ENCODE assay signal across 9 cellular contexts in genomic region chr1:183306317-183307042, GRCh38.
A peak's percentile ranks its signal among the peaks of the same experiment; 100 is the strongest.
DNase-seq lines count a peak whose midpoint lies in the region; ATAC-seq, FAIRE-seq and TF ChIP-seq lines count a peak whose summit lies in the region.
"Had no signal": no experiment of that assay in that cellular context is flagged by ENCODE, and none has a peak within 500 bp of the region (broad histone marks: within the 10 kb centered on the region; RNA-seq: fewer than 3 reads in every experiment).

No MANE protein-coding gene starts in this region.

- H4K91ac ChIP-seq in H9 (ENCODE audit: insufficient read length, low read depth, low read length), result no peak overlapping the region

- intact Hi-C loops in CD4-positive, alpha-beta T cell (cut with DNase I, micrococcal nuclease), result no loop called here

- H2BK120ac ChIP-seq in H9 (ENCODE audit: low read depth, low read length, poor library complexity, severe bottlenecking), result no peak overlapping the region

- ATAC-seq in CD4-positive, alpha-beta T cell (ENCODE audit: poor library complexity), result no peak

- no peak overlapping the region for H3K4ac ChIP-seq in H9 (ENCODE audit: low read depth, low read length)

- H3K27me3 ChIP-seq in CD4-positive, alpha-beta T cell (ENCODE audit: control insufficient read depth, insufficient read depth, low read length), result peaks cover 5% of the 10 kb centered on the region
- no peaks in the 10 kb centered on the region for H3K27me3 ChIP-seq in H9 (ENCODE audit: insufficient read depth, low read length)
- no peaks in the 10 kb centered on the region for H3K27me3 ChIP-seq in kidney epithelial cell (ENCODE audit: control insufficient read depth, insufficient read depth, low read length)

- TF ChIP-seq CTCF in CD4-positive, alpha-beta T cell (IDR thresholded peaks at IDR 0.05), result peak; percentile 21
- peak; percentile 72 for TF ChIP-seq CTCF in H9 (conservative IDR thresholded peaks at IDR 0.05)
- TF ChIP-seq CTCF in kidney epithelial cell (IDR thresholded peaks at IDR 0.05; ENCODE audit: insufficient read depth, low read length, poor library complexity, severe bottlenecking), result peak; percentile 38

- in situ Hi-C loops in SK-MEL-5 (cut with HindIII; ENCODE audit: low pct_unique_long_range_greater_than_20kb, low sequenced_read_pairs), result no loop called here

- no peak overlapping the region for H2BK15ac ChIP-seq in H9 (ENCODE audit: low read depth, low read length)

- POLR2A ChIA-PET in CD4-positive, alpha-beta T cell (lab: Charles Lee), result no interaction called here

- no peaks in the 10 kb centered on the region for H3K23me2 ChIP-seq in H9 (ENCODE audit: insufficient read length, low read depth, low read length, poor library complexity, severe bottlenecking)

- no peak overlapping the region for H2BK5ac ChIP-seq in H9 (ENCODE audit: insufficient read length, low read length)

- no peak overlapping the region for H3K23ac ChIP-seq in H9 (ENCODE audit: insufficient read length, low read depth, low read length)

- H2AFZ ChIP-seq in H9 (ENCODE audit: low read length), result no peak overlapping the region

- no CpG with 5 or more reads among the region's 5 CpGs for WGBS in H9 (ENCODE audit: extremely low coverage, insufficient read length, low lambda C conversion rate)

- no peak overlapping the region for H3K27ac Mint-ChIP-seq in CD4-positive, alpha-beta T cell
- H3K27ac Mint-ChIP-seq in H9, result 0 out of 7 replicates have a peak overlapping the region, but pooled peaks of 1 of the 3 experiments have one; percentile 10

- H3K4me1 ChIP-seq in H9 (ENCODE audit: insufficient read depth, low read length), result peaks cover 14% of the 10 kb centered on the region; the same call in 1 of the 2 replicates

- H2BK12ac ChIP-seq in H9 (ENCODE audit: insufficient read length, low read depth, low read length), result no peak overlapping the region

- no peaks in the 10 kb centered on the region for H4K20me1 ChIP-seq in H9 (ENCODE audit: control insufficient read depth, insufficient read depth, insufficient read length)

- no peak overlapping the region for H3K14ac ChIP-seq in H9 (ENCODE audit: insufficient read depth, low read length)

- no peak for DNase-seq in CD4-positive, alpha-beta T cell
- DNase-seq in H9 (no peak), SK-MEL-5 (ENCODE audit: low read depth, low spot score) (peak; percentile 34), kidney epithelial cell (ENCODE audit: low read depth) (no peak), occipital lobe (lab: John Stamatoyannopoulos, UW) (no peak), frontal cortex (ENCODE audit: low spot score in 2 of 2) (no peak), mesenteric fat pad (ENCODE audit: low spot score) (no peak)
- DNase-seq in activated effector memory CD4-positive, alpha-beta T cell treated with anti-CD3 and anti-CD28 coated beads, Interleukin-2, amount 50 U/mL, for 16 hours, result no peak
- DNase-seq: NCI-H1417 treated with DMSO at 0.1 percent for 48 hours had no signal

- H3K4me3 Mint-ChIP-seq in CD4-positive, alpha-beta T cell, result no peak overlapping the region
- no peak overlapping the region for H3K4me3 Mint-ChIP-seq in H9

- no peak overlapping the region for H3K18ac ChIP-seq in H9 (ENCODE audit: insufficient read length, low read depth, low read length)

- no peak for FAIRE-seq in frontal cortex (lab: Jason Lieb, UNC)

- no peaks in the 10 kb centered on the region for H3K79me1 ChIP-seq in H9 (ENCODE audit: insufficient read depth, low read depth, low read length, poor library complexity, severe bottlenecking)

- H2AK5ac ChIP-seq in H9 (ENCODE audit: insufficient read length, low read length), result no peak overlapping the region

- no peak overlapping the region for H3K4me2 ChIP-seq in H9 (ENCODE audit: insufficient read depth, insufficient read length, low read length)

- no peaks in the 10 kb centered on the region for H3K4me1 Mint-ChIP-seq in CD4-positive, alpha-beta T cell (ENCODE audit: low read depth)
- peaks cover 34 to 44% of the 10 kb centered on the region in 2 experiments for H3K4me1 Mint-ChIP-seq in H9

- H2BK20ac ChIP-seq in H9 (ENCODE audit: low read depth, low read length, poor library complexity, severe bottlenecking), result no peak overlapping the region

- no peak overlapping the region for H3K9ac ChIP-seq in H9 (ENCODE audit: extremely low read depth, insufficient read length, low read length)

- no peak overlapping the region for H4K5ac ChIP-seq in H9 (ENCODE audit: insufficient read length, low read depth, low read length)

- H3K4me3 ChIP-seq in kidney epithelial cell (ENCODE audit: low read depth, low read length), result no peak overlapping the region

- H3K27ac ChIP-seq in CD4-positive, alpha-beta T cell (ENCODE audit: low read depth, low read length), result no peak overlapping the region
- H3K27ac ChIP-seq in H9 (ENCODE audit: insufficient read length, low read depth, low read length), result no peak overlapping the region

- no peaks in the 10 kb centered on the region for H3K79me2 ChIP-seq in H9 (ENCODE audit: insufficient read depth, low read length)

- H3K36me3 Mint-ChIP-seq in CD4-positive, alpha-beta T cell (ENCODE audit: low read depth), result no peaks in the 10 kb centered on the region
- no peaks in the 10 kb centered on the region for H3K36me3 Mint-ChIP-seq in H9 (ENCODE audit: insufficient read depth in 1 of 3, low read depth in 3 of 3)

- peaks cover 9% of the 10 kb centered on the region for H3K27me3 Mint-ChIP-seq in CD4-positive, alpha-beta T cell
- peaks cover under 1% of the 10 kb centered on the region; the same call in 1 of the 2 replicates for H3K27me3 Mint-ChIP-seq in H9 (ENCODE audit: low read depth)

- no peak overlapping the region for H3T11ph ChIP-seq in H9 (ENCODE audit: low read length)

- H3K36me3 ChIP-seq in kidney epithelial cell (ENCODE audit: control insufficient read depth, insufficient read depth, low read length), result no peaks in the 10 kb centered on the region

- no peaks in the 10 kb centered on the region for H3K9me3 Mint-ChIP-seq in CD4-positive, alpha-beta T cell
- H3K9me3 Mint-ChIP-seq in H9, result no peaks in the 10 kb centered on the region; a peak in 1 of 5 replicates

- H4K8ac ChIP-seq in H9 (replicated peaks; ENCODE audit: insufficient read length, low read depth, low read length), result no peak overlapping the region

- CTCF ChIA-PET in CD4-positive, alpha-beta T cell (lab: Charles Lee), result no interaction called here

- no peak overlapping the region for H3K56ac ChIP-seq in H9 (ENCODE audit: insufficient read length, low read depth, low read length)

- H3K9me3 ChIP-seq in CD4-positive, alpha-beta T cell (ENCODE audit: control insufficient read depth, low read length), result no peaks in the 10 kb centered on the region
- no peaks in the 10 kb centered on the region for H3K9me3 ChIP-seq in H9 (ENCODE audit: control insufficient read depth, low read depth, low read length)

Comparison
In these comparisons a context has a peak if more than half of its experiments do, and no peak if none do; other contexts are left out.
1. CTCF ChIP-seq: peak in every context shown above with its lines; median percentile 72 in H9; 38 in kidney epithelial cell; 21 in CD4-positive, alpha-beta T cell.